In genomic region chr10:16816830-16817124, GRCh38 we compare ENCODE assay signal across 8 cellular contexts. TPM values are rescaled to one million over a fixed set of nuclear protein-coding genes. Genes with fewer than 3 reads are reported as not detected.
DNase-seq lines count a peak whose midpoint lies in the region; ATAC-seq and TF ChIP-seq lines count a peak whose summit lies in the region.

No MANE protein-coding gene starts in this region.

- peak overlapping the region; percentile 90 for H3K4me2 ChIP-seq in KMS-11

- POLR2A ChIA-PET in AG04450 (lab: Yijun Ruan, JAX): no interaction called here

- H3K9me3 ChIP-seq in AG04450 (ENCODE audit: control insufficient read depth, insufficient read depth, low read length) (peaks cover 1% of the 10 kb centered on the region), muscle layer of colon (ENCODE audit: low read length) (no peaks in the 10 kb centered on the region)

- CTCF ChIA-PET in AG04450 (lab: Charles Lee): interaction anchor here (0.7 to 1.0 kb wide), 2 partner anchors 9 to 1400 kb away, joined by 3 read pairs; no protein-coding TSS in a partner anchor

- no peak for DNase-seq in AG04450 (ENCODE audit: low read depth, low spot score)
- no peak for DNase-seq in coronary artery (ENCODE audit: low spot score)
- DNase-seq in NCI-H1092 treated with DMSO at 0.1 percent for 48 hours (lab: John Stamatoyannopoulos, UW): no peak
- no peak for DNase-seq in NOMO-1 treated with dmso at 0.1 percent for 144 hours (lab: John Stamatoyannopoulos, UW; ENCODE audit: unreplicated experiment)
- DNase-seq in NCI-H524 treated with DMSO at 0.1 percent for 48 hours (lab: John Stamatoyannopoulos, UW): no peak

- peak overlapping the region; percentile 87 for H2AFZ ChIP-seq in KMS-11 (ENCODE audit: low read depth)

- H3K4me1 ChIP-seq in KMS-11 (ENCODE audit: low read depth, poor library complexity, severe bottlenecking): peaks cover 17% of the 10 kb centered on the region
- peaks cover 24% of the 10 kb centered on the region for H3K4me1 ChIP-seq in muscle layer of colon (ENCODE audit: insufficient read depth, low read length)

- H3K27ac ChIP-seq in AG04450 (ENCODE audit: low read depth, low read length): peak overlapping the region; percentile 80
- H3K27ac ChIP-seq in KMS-11: peak overlapping the region; percentile 77; the same call in 1 of the 2 replicates
- H3K27ac ChIP-seq in coronary artery: peak overlapping the region; percentile 71 to 87
- H3K27ac ChIP-seq in muscle layer of colon (ENCODE audit: low read depth, low read length): peak overlapping the region; percentile 75

- no peak for ATAC-seq in activated CD4-positive, CD25-positive, alpha-beta regulatory T cell treated with anti-CD3 and anti-CD28 coated beads, Interleukin-2, amount 50 U/mL, for 24 hours

- H3K79me2 ChIP-seq in KMS-11 (ENCODE audit: insufficient read depth, low read depth): peaks cover 4% of the 10 kb centered on the region

- H3K9ac ChIP-seq in KMS-11 (peak overlapping the region; percentile 62; the same call in 1 of the 2 replicates), muscle layer of colon (ENCODE audit: low read length) (no peak overlapping the region)

- H3K36me3 ChIP-seq in KMS-11 (ENCODE audit: insufficient read depth) (no peaks in the 10 kb centered on the region), muscle layer of colon (ENCODE audit: insufficient read depth, low read length) (no peaks in the 10 kb centered on the region)

- H4K20me1 ChIP-seq in KMS-11 (ENCODE audit: insufficient read depth): no peaks in the 10 kb centered on the region

- peak overlapping the region; percentile 90 for H3K4me3 ChIP-seq in AG04450 (ENCODE audit: low read depth, low read length)
- no peak overlapping the region for H3K4me3 ChIP-seq in KMS-11 (IDR thresholded peaks at IDR 0.05; ENCODE audit: insufficient read depth, low read depth, low read length)
- peak overlapping the region; percentile 89 for H3K4me3 ChIP-seq in coronary artery
- H3K4me3 ChIP-seq in muscle layer of colon (ENCODE audit: low read depth in 1 of 2, low read length in 2 of 2): peak overlapping the region; percentile 69 to 75

- TF ChIP-seq CTCF in AG04450 (IDR thresholded peaks at IDR 0.05; ENCODE audit: low read depth, low read length) (no peak), KMS-11 (conservative IDR thresholded peaks at IDR 0.05; ENCODE audit: low read depth, low read length) (no peak), coronary artery (IDR thresholded peaks at IDR 0.05) (no peak)

- H3K27me3 ChIP-seq in AG04450 (ENCODE audit: control insufficient read depth, insufficient read depth, low read length) (no peaks in the 10 kb centered on the region), KMS-11 (ENCODE audit: insufficient read depth, low read depth) (no peaks in the 10 kb centered on the region), muscle layer of colon (ENCODE audit: control insufficient read depth in 1 of 2, insufficient read depth in 2 of 2, low read length in 2 of 2) (no peaks in the 10 kb centered on the region)

RNA-seq across cellular contexts. Expression of gene RSU1, which starts 0.4 kb away (rescaled TPM):
- 217 and 229 TPM in 2 replicates for polyA plus RNA-seq in AG04450 (2011; rRNA removed)
- polyA minus RNA-seq in AG04450 (2011; rRNA and poly(A)+ RNA removed): 110 and 117 TPM in 2 replicates
